In genomic region chr3:189833996-189834395, GRCh38 we compare ENCODE assay signal across 23 cellular contexts.
A peak's percentile ranks its signal among the peaks of the same experiment; 100 is the strongest.
DNase-seq lines count a peak whose midpoint lies in the region; ATAC-seq and TF ChIP-seq lines count a peak whose summit lies in the region.
"Had no signal": no experiment of that assay in that cellular context is flagged by ENCODE, and none has a peak within 500 bp of the region (broad histone marks: within the 10 kb centered on the region; RNA-seq: fewer than 3 reads in every experiment).

No MANE protein-coding gene starts in this region.

- CTCF ChIA-PET in CD4-positive, alpha-beta T cell (lab: Charles Lee): no interaction called here

- no peak overlapping the region for H3K4me3 Mint-ChIP-seq in type B pancreatic cell
- H3K4me3 Mint-ChIP-seq in CD4-positive, alpha-beta T cell: no peak overlapping the region
- H3K4me3 Mint-ChIP-seq: activated CD8-positive, alpha-beta T cell treated with anti-CD3 and anti-CD28 coated beads, Interleukin-2, amount 10 ng/mL, durations not matched to agents 7 days and 5 days; activated naive CD8-positive, alpha-beta T cell; stimulated activated naive CD8-positive, alpha-beta T cell treated with anti-CD3 and anti-CD28 coated beads, Interleukin-15, Interleukin-2, amounts not matched to agents 100 ng/mL and 50 ng/mL, for 24 hours had no signal

- no peak overlapping the region for H3K9ac ChIP-seq in SK-N-MC (ENCODE audit: insufficient read length)

- intact Hi-C loops in CD4-positive, alpha-beta T cell (cut with DNase I, micrococcal nuclease): no loop called here

- DNase-seq in NCI-H2171 (lab: John Stamatoyannopoulos, UW) (peak; percentile 86), SK-N-MC (ENCODE audit: low read depth, low spot score) (no peak), islet precursor cell (peak; percentile 91), type B pancreatic cell (ENCODE audit: extremely low spot score, unreplicated experiment) (no peak)
- DNase-seq in CD4-positive, alpha-beta T cell: no peak
- DNase-seq: activated CD8-positive, alpha-beta T cell treated with anti-CD3 and anti-CD28 coated beads, Interleukin-2, amount 10 ng/mL, durations not matched to agents 7 days and 5 days; activated effector memory CD4-positive, alpha-beta T cell treated with anti-CD3 and anti-CD28 coated beads, Interleukin-2, amount 50 U/mL, for 16 hours; DMS53; HCEC 1CT; Kasumi-1; NCI-H1436 treated with DMSO at 0.1 percent for 48 hours; NCI-H2081 treated with DMSO at 0.1 percent for 48 hours; NCI-H446; right cardiac atrium; spleen; stimulated activated CD4-positive, alpha-beta T cell treated with anti-CD3 and anti-CD28 coated beads, Interleukin-2, amount 100 ng/mL, for 24 hours; stimulated activated CD8-positive, alpha-beta memory T cell treated with anti-CD3 and anti-CD28 coated beads, Interleukin-4, amount 100 ng/mL, for 48 hours had no signal

- no peaks in the 10 kb centered on the region for H3K27me3 ChIP-seq in CD4-positive, alpha-beta T cell (ENCODE audit: control insufficient read depth, insufficient read depth, low read length)
- H3K27me3 ChIP-seq: spleen had no signal

- H3K27ac ChIP-seq in SK-N-MC: peak overlapping the region; percentile 60
- H3K27ac ChIP-seq in CD4-positive, alpha-beta T cell (ENCODE audit: low read depth, low read length): no peak overlapping the region
- H3K27ac ChIP-seq: spleen had no signal

- ATAC-seq in CD4-positive, alpha-beta T cell (ENCODE audit: poor library complexity): no peak
- no peak for ATAC-seq in HG03457 (IDR thresholded peaks at IDR 0.05; ENCODE audit: unreplicated experiment)
- no peak for ATAC-seq in activated CD4-positive, CD25-positive, alpha-beta regulatory T cell treated with anti-CD3 and anti-CD28 coated beads, Interleukin-2, amount 50 U/mL, for 24 hours
- ATAC-seq: activated CD8-positive, alpha-beta T cell treated with anti-CD3 and anti-CD28 coated beads, Interleukin-2, amount 10 ng/mL, durations not matched to agents 7 days and 5 days; left lobe of liver; right cardiac atrium; SK-N-SH treated with all-trans-retinoic acid at 6 μM for 48 hours had no signal

- H3K36me3 ChIP-seq in SK-N-MC (ENCODE audit: insufficient read depth, low read length): no peaks in the 10 kb centered on the region
- H3K36me3 ChIP-seq: spleen had no signal

- H3K4me1 Mint-ChIP-seq in type B pancreatic cell (ENCODE audit: unreplicated experiment): no peaks in the 10 kb centered on the region
- no peaks in the 10 kb centered on the region for H3K4me1 Mint-ChIP-seq in CD4-positive, alpha-beta T cell (ENCODE audit: low read depth)

- no peak overlapping the region for H3K4me3 ChIP-seq in SK-N-MC
- H3K4me3 ChIP-seq: spleen had no signal

- H3K27ac Mint-ChIP-seq in type B pancreatic cell: peak overlapping the region; percentile 38
- no peak overlapping the region for H3K27ac Mint-ChIP-seq in CD4-positive, alpha-beta T cell
- H3K27ac Mint-ChIP-seq: activated CD8-positive, alpha-beta T cell treated with anti-CD3 and anti-CD28 coated beads, Interleukin-2, amount 10 ng/mL, durations not matched to agents 7 days and 5 days; activated naive CD8-positive, alpha-beta T cell; stimulated activated naive CD8-positive, alpha-beta T cell treated with anti-CD3 and anti-CD28 coated beads, Interleukin-15, Interleukin-2, amounts not matched to agents 100 ng/mL and 50 ng/mL, for 24 hours had no signal

- no peaks in the 10 kb centered on the region for H3K36me3 Mint-ChIP-seq in type B pancreatic cell
- H3K36me3 Mint-ChIP-seq in CD4-positive, alpha-beta T cell (ENCODE audit: low read depth): no peaks in the 10 kb centered on the region
- H3K36me3 Mint-ChIP-seq: activated naive CD8-positive, alpha-beta T cell had no signal

- H3K27me3 Mint-ChIP-seq in type B pancreatic cell: peaks cover 13% of the 10 kb centered on the region
- H3K27me3 Mint-ChIP-seq in CD4-positive, alpha-beta T cell: no peaks in the 10 kb centered on the region

- no peaks in the 10 kb centered on the region for H3K9me3 Mint-ChIP-seq in type B pancreatic cell
- H3K9me3 Mint-ChIP-seq in CD4-positive, alpha-beta T cell: no peaks in the 10 kb centered on the region
- H3K9me3 Mint-ChIP-seq: stimulated activated naive CD8-positive, alpha-beta T cell treated with anti-CD3 and anti-CD28 coated beads, Interleukin-15, Interleukin-2, amounts not matched to agents 100 ng/mL and 50 ng/mL, for 24 hours had no signal

- no peaks in the 10 kb centered on the region for H3K9me3 ChIP-seq in SK-N-MC (ENCODE audit: low read depth, low read length)
- no peaks in the 10 kb centered on the region for H3K9me3 ChIP-seq in CD4-positive, alpha-beta T cell (ENCODE audit: control insufficient read depth, low read length)
- H3K9me3 ChIP-seq: spleen had no signal

- no peak for TF ChIP-seq CTCF in type B pancreatic cell (conservative IDR thresholded peaks at IDR 0.05)
- TF ChIP-seq CTCF in CD4-positive, alpha-beta T cell (IDR thresholded peaks at IDR 0.05): no peak

- POLR2A ChIA-PET in CD4-positive, alpha-beta T cell (lab: Charles Lee): no interaction called here

Comparison
In these comparisons a context has a peak if more than half of its experiments do, and no peak if none do; other contexts are left out.
1. DNase-seq: peak in NCI-H2171 (single experiment) and islet precursor cell (single experiment); none in SK-N-MC (single experiment), type B pancreatic cell (single experiment) and CD4-positive, alpha-beta T cell (0 of 10).